In genomic region chr6:43817192-43817591, GRCh38 we compare ENCODE assay signal across 8 cellular contexts. TPM values are rescaled to one million over a fixed set of nuclear protein-coding genes. Genes with fewer than 3 reads are reported as not detected.
DNase-seq lines count a peak whose midpoint lies in the region; ATAC-seq and TF ChIP-seq lines count a peak whose summit lies in the region.

No MANE protein-coding gene starts in this region.

- peaks cover 6% of the 10 kb centered on the region; the same call in 1 of the 2 replicates for H3K4me1 Mint-ChIP-seq in HFFc6 (ENCODE audit: low read depth)
- peaks cover 6% of the 10 kb centered on the region for H3K4me1 Mint-ChIP-seq in T-helper 17 cell

- H3K36me3 Mint-ChIP-seq in HFFc6 (ENCODE audit: low read depth) (no peaks in the 10 kb centered on the region), T-helper 17 cell (ENCODE audit: low read depth) (peaks cover 11% of the 10 kb centered on the region)

- H3K27ac Mint-ChIP-seq in HFFc6 (no peak overlapping the region), T-helper 17 cell (no peak overlapping the region)

- in situ Hi-C loops in GM13976 (cut with MboI; ENCODE audit: low sequenced_read_pairs, unreplicated experiment), result no loop called here

- ATAC-seq in T-helper 17 cell, result no peak
- no peak for ATAC-seq in HG02571 (IDR thresholded peaks at IDR 0.05; ENCODE audit: unreplicated experiment)

- H3K27me3 Mint-ChIP-seq in HFFc6 (ENCODE audit: insufficient read depth), result peaks cover 15% of the 10 kb centered on the region
- H3K27me3 Mint-ChIP-seq in T-helper 17 cell, result peaks cover 51% of the 10 kb centered on the region

- no peaks in the 10 kb centered on the region for H3K36me3 ChIP-seq in BE2C

- peak; percentile 62 for TF ChIP-seq CTCF in BE2C (IDR thresholded peaks at IDR 0.05; ENCODE audit: low read depth, low read length)
- peak; percentile 54 for TF ChIP-seq CTCF in HFFc6 (IDR thresholded peaks at IDR 0.05)
- TF ChIP-seq CTCF in foreskin fibroblast (IDR thresholded peaks at IDR 0.05; ENCODE audit: low read depth, low read length), result peak; percentile 21
- TF ChIP-seq CTCF in GM13976 (IDR thresholded peaks at IDR 0.05; ENCODE audit: borderline replicate concordance, control extremely low read depth, extremely low read depth, insufficient read depth, missing control alignments), result no peak

- H3K9me3 ChIP-seq in BE2C, result no peaks in the 10 kb centered on the region
- H3K9me3 ChIP-seq in T-helper 17 cell (ENCODE audit: control insufficient read depth, low read length, poor library complexity, severe bottlenecking), result no peaks in the 10 kb centered on the region

- H3K4me1 ChIP-seq in BE2C, result peaks cover 6% of the 10 kb centered on the region

- H3K9me3 Mint-ChIP-seq in HFFc6, result no peaks in the 10 kb centered on the region

- H3K4me3 ChIP-seq in BE2C (ENCODE audit: low read depth, low read length), result no peak overlapping the region
- H3K4me3 ChIP-seq in foreskin fibroblast (ENCODE audit: low read depth in 1 of 2, low read length in 2 of 2), result no peak overlapping the region

- DNase-seq in BE2C (peak; percentile 72), HFFc6 (peak; percentile 27), T-helper 17 cell (no peak), foreskin fibroblast (peak in 1 of 2 donors; percentile 37), NCI-H2171 (lab: John Stamatoyannopoulos, UW) (no peak), GM13976 (ENCODE audit: low spot score) (no peak)
- DNase-seq in stimulated activated CD8-positive, alpha-beta memory T cell treated with anti-CD3 and anti-CD28 coated beads, Interleukin-4, amount 100 ng/mL, for 24 hours (ENCODE audit: low read depth), result peak; percentile 17

- H3K4me3 Mint-ChIP-seq in HFFc6 (no peak overlapping the region), T-helper 17 cell (peak overlapping the region; percentile 52)

- H3K27me3 ChIP-seq in BE2C, result no peaks in the 10 kb centered on the region

RNA-seq across cellular contexts. Expression of gene VEGFA, which starts 47.2 kb away (rescaled TPM):
- polyA plus RNA-seq in BE2C (2012; ENCODE audit: insufficient read depth, insufficient read length, low read depth), result 154 TPM
- total RNA-seq in HFFc6 (2021; fragmentation: NEBNext Ultra II Directional; extraction: Animal tissue kit (Norgen Biotek cat#: 25700)), result 10 to 100 TPM; 26.0 to 37.4 (median 28.3) TPM
- total RNA-seq in T-helper 17 cell, result 1 to 10 TPM; 5.6 to 6.3 TPM

Comparison
In these comparisons a context has a peak if more than half of its experiments do, and no peak if none do; other contexts are left out.
1. DNase-seq: peak in BE2C (single experiment), HFFc6 (single experiment) and stimulated activated CD8-positive, alpha-beta memory T cell treated with anti-CD3 and anti-CD28 coated beads, Interleukin-4, amount 100 ng/mL, for 24 hours (single experiment); none in T-helper 17 cell (0 of 3), NCI-H2171 (single experiment) and GM13976 (single experiment).